In the genomic region with DNA sequence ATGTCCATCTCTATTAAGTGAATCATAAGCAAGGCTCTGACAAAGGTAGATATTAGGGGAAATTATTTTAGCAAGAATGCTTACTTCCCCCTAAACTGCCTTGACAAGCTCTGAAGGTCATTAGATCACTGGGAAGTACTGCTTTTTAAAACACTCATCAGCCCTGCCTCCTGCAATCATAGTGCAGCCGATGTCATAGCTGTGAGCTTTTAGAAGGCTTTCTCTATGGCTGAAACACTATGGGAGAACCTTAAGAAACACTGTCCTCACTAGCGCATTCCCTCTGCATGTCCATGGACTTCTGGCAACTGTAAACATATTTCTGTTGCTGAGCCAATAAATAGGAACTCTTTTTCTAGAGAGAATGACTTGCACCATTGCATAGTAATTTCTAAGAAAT, we compare ENCODE assay signal across 19 cellular contexts. TPM values are rescaled to one million over a fixed set of nuclear protein-coding genes. Genes with fewer than 3 reads are reported as not detected.
DNase-seq lines count a peak whose midpoint lies in the region; FAIRE-seq and TF ChIP-seq lines count a peak whose summit lies in the region.
"Had no signal": no experiment of that assay in that cellular context is flagged by ENCODE, and none has a peak within 500 bp of the region (broad histone marks: within the 10 kb centered on the region; RNA-seq: fewer than 3 reads in every experiment).

No MANE protein-coding gene starts in this region.

- H3K36me3 ChIP-seq in H1 (ENCODE audit: control insufficient read depth in 2 of 4, insufficient read depth in 4 of 4, low read length in 3 of 4), result no peaks in the 10 kb centered on the region
- H3K36me3 ChIP-seq: BLaER1, SJSA1 had no signal

- no peak overlapping the region for H3K27ac ChIP-seq in H1 (ENCODE audit: low read depth, low read length)
- H3K27ac ChIP-seq: BLaER1, RWPE1, SJSA1 had no signal

- TF ChIP-seq RAD21 in H1 (IDR thresholded peaks at IDR 0.05 in 1 of 2, conservative IDR thresholded peaks at IDR 0.05 in 1 of 2; ENCODE audit: low read depth in 2 of 2, low read length in 2 of 2), result no peak

- peaks cover 31% of the 10 kb centered on the region for H3K4me1 Mint-ChIP-seq in activated naive CD4-positive, alpha-beta T cell treated with anti-CD3 and anti-CD28 coated beads for 36 hours (ENCODE audit: low read depth)
- peaks cover 34% of the 10 kb centered on the region for H3K4me1 Mint-ChIP-seq in type B pancreatic cell (ENCODE audit: unreplicated experiment)

- H2BK20ac ChIP-seq in H1 (ENCODE audit: low read length), result no peak overlapping the region

- no peak overlapping the region for H3K56ac ChIP-seq in H1 (replicated peaks; ENCODE audit: insufficient read length, low read depth, low read length)

- no peak for FAIRE-seq in H1 (lab: Jason Lieb, UNC)
- FAIRE-seq: A204.1 had no signal

- peak overlapping the region; percentile 63 for H3K27ac Mint-ChIP-seq in activated naive CD4-positive, alpha-beta T cell treated with anti-CD3 and anti-CD28 coated beads for 36 hours
- H3K27ac Mint-ChIP-seq in type B pancreatic cell, result peak overlapping the region; percentile 74
- H3K27ac Mint-ChIP-seq: CD8-positive, alpha-beta T cell had no signal

- H3K27me3 Mint-ChIP-seq in activated naive CD4-positive, alpha-beta T cell treated with anti-CD3 and anti-CD28 coated beads for 36 hours (ENCODE audit: low read depth), result peaks cover 3% of the 10 kb centered on the region
- peaks cover 3% of the 10 kb centered on the region for H3K27me3 Mint-ChIP-seq in type B pancreatic cell

- H3K4me1 ChIP-seq in H1 (replicated peaks in 1 of 4; ENCODE audit: control insufficient read depth in 3 of 4, insufficient read depth in 4 of 4, low read length in 3 of 4), result peaks cover 0 to 9% (median 4%) of the 10 kb centered on the region in 4 experiments; a peak in 3 of 7 replicates
- H3K4me1 ChIP-seq: BLaER1, SJSA1 had no signal

- no peak overlapping the region for H3K4me2 ChIP-seq in H1 (ENCODE audit: insufficient read depth in 1 of 2, low read depth in 2 of 2, low read length in 2 of 2)
- H3K4me2 ChIP-seq: BLaER1 had no signal

- H4K20me1 ChIP-seq in H1 (replicated peaks in 1 of 2; ENCODE audit: control insufficient read depth in 1 of 2, insufficient read depth in 2 of 2, low read length in 2 of 2), result no peaks in the 10 kb centered on the region
- H4K20me1 ChIP-seq: BLaER1 had no signal

- H3K4ac ChIP-seq in H1 (replicated peaks; ENCODE audit: insufficient read length, low read depth, low read length), result no peak overlapping the region

- H3K23ac ChIP-seq in H1 (ENCODE audit: insufficient read length), result no peak overlapping the region

- CTCF ChIA-PET in activated naive CD4-positive, alpha-beta T cell treated with anti-CD3 and anti-CD28 coated beads for 36 hours (lab: Charles Lee), result interaction anchor here (0.7 kb wide), 1 partner anchor 1512 kb away, joined by 7 read pairs; no protein-coding TSS in a partner anchor
- CTCF ChIA-PET in H1 (lab: Charles Lee; ENCODE audit: partially characterized antibody), result interaction anchor here (0.6 to 1.6 kb wide), 2 partner anchors 8 to 209 kb away, joined by 4 read pairs; no protein-coding TSS in a partner anchor

- H2BK15ac ChIP-seq in H1 (ENCODE audit: low read length), result no peak overlapping the region

- no peak for TF ChIP-seq POLR2A in H1 (IDR thresholded peaks at IDR 0.05; ENCODE audit: control extremely low read depth in 1 of 2, low read depth in 2 of 2, low read length in 2 of 2)

- 83% methylated on average over 2 of the region's 2 CpGs; no CpG with 5 or more reads in 1 of the 2 experiments for WGBS in H1 (ENCODE audit: extremely low coverage in 1 of 2, insufficient coverage in 1 of 2, insufficient read length in 1 of 2, insufficient replicate concordance in 2 of 2, low coverage in 1 of 2, low lambda C conversion rate in 2 of 2, missing lambda C conversion rate in 1 of 2), 2 experiments

- no peak for TF ChIP-seq CTCF in H1 (IDR thresholded peaks at IDR 0.05; ENCODE audit: control extremely low read depth in 1 of 3, insufficient read depth in 1 of 3, low read depth in 1 of 3, low read length in 3 of 3)
- TF ChIP-seq CTCF in type B pancreatic cell (conservative IDR thresholded peaks at IDR 0.05), result no peak

- peaks cover 4% of the 10 kb centered on the region for H3K36me3 Mint-ChIP-seq in activated naive CD4-positive, alpha-beta T cell treated with anti-CD3 and anti-CD28 coated beads for 36 hours (ENCODE audit: low read depth)
- H3K36me3 Mint-ChIP-seq in type B pancreatic cell, result no peaks in the 10 kb centered on the region
- H3K36me3 Mint-ChIP-seq: CD8-positive, alpha-beta T cell had no signal

- no peak overlapping the region for H2AFZ ChIP-seq in H1 (ENCODE audit: low read length)

- H3K4me3 Mint-ChIP-seq in activated naive CD4-positive, alpha-beta T cell treated with anti-CD3 and anti-CD28 coated beads for 36 hours, result no peak overlapping the region
- no peak overlapping the region for H3K4me3 Mint-ChIP-seq in type B pancreatic cell
- H3K4me3 Mint-ChIP-seq: CD8-positive, alpha-beta T cell had no signal

- no peak for DNase-seq in activated naive CD4-positive, alpha-beta T cell treated with anti-CD3 and anti-CD28 coated beads for 36 hours
- DNase-seq in activated naive CD4-positive, alpha-beta T cell treated with anti-CD3 and anti-CD28 coated beads, Interleukin-2, amount 50 U/mL, for 16 hours, result no peak
- peak; percentile 67 for DNase-seq in NCI-H2227 treated with DMSO at 0.1 percent for 48 hours (lab: John Stamatoyannopoulos, UW)
- no peak for DNase-seq in H1 (ENCODE audit: low read depth in 1 of 2, low spot score in 2 of 2)
- DNase-seq in type B pancreatic cell (ENCODE audit: extremely low spot score, unreplicated experiment), result no peak
- no peak for DNase-seq in posterior cingulate gyrus
- DNase-seq in NCI-H748 treated with DMSO at 0.1 percent for 48 hours (lab: John Stamatoyannopoulos, UW), result no peak
- DNase-seq: CD8-positive, alpha-beta T cell; GOT3; NCI-H1092; NCI-H146; NCI-H2081; NCI-H345; NCI-H526; NK-92 treated with Interleukin-12 subunit alpha and Interleukin-12 subunit beta, amount 100 ng/mL, for 24 hours had no signal

- H3K18ac ChIP-seq in H1 (ENCODE audit: extremely low read depth, low read length), result peak overlapping the region; percentile 21; the same call in 1 of the 2 replicates

- H3K14ac ChIP-seq in H1 (ENCODE audit: insufficient read length), result no peak overlapping the region

- H3K27me3 ChIP-seq in H1 (replicated peaks in 1 of 4; ENCODE audit: control insufficient read depth in 3 of 4, extremely low read depth in 1 of 4, insufficient read depth in 3 of 4, low read length in 3 of 4), result no peaks in the 10 kb centered on the region
- H3K27me3 ChIP-seq: BLaER1, SJSA1 had no signal

- no peaks in the 10 kb centered on the region for H3K79me2 ChIP-seq in H1 (ENCODE audit: control insufficient read depth in 1 of 2, insufficient read depth in 2 of 2, low read length in 2 of 2)

- H4K5ac ChIP-seq in H1 (ENCODE audit: insufficient read length, low read depth, low read length), result no peak overlapping the region

- TF ChIP-seq EP300 in H1 (IDR thresholded peaks at IDR 0.05; ENCODE audit: borderline replicate concordance in 1 of 2, low read depth in 2 of 2, low read length in 2 of 2), result no peak

- H3K9ac ChIP-seq in H1 (replicated peaks in 1 of 4; ENCODE audit: extremely low read depth in 1 of 4, low read depth in 3 of 4, low read length in 3 of 4), result no peak overlapping the region
- H3K9ac ChIP-seq: BLaER1 had no signal

- no peaks in the 10 kb centered on the region for H3K9me3 ChIP-seq in H1 (ENCODE audit: insufficient read depth in 2 of 2, low read depth in 1 of 2, low read length in 1 of 2)
- H3K9me3 ChIP-seq: BLaER1, SJSA1 had no signal

- H2BK5ac ChIP-seq in H1 (ENCODE audit: low read depth, low read length), result no peak overlapping the region

- POLR2A ChIA-PET in H1 (lab: Charles Lee; ENCODE audit: partially characterized antibody), result interaction anchor here (0.8 kb wide), 1 partner anchor 211 kb away, joined by 3 read pairs; no protein-coding TSS in a partner anchor

- no peak overlapping the region for H4K8ac ChIP-seq in H1 (ENCODE audit: extremely low read depth, insufficient read depth, low read length)

- H3K4me3 ChIP-seq in H1 (ENCODE audit: extremely low read depth in 1 of 4, insufficient read depth in 2 of 4, low read depth in 3 of 4, low read length in 4 of 4), result no peak overlapping the region
- H3K4me3 ChIP-seq: BLaER1, SJSA1 had no signal

- intact Hi-C loops in activated naive CD4-positive, alpha-beta T cell treated with anti-CD3 and anti-CD28 coated beads for 36 hours (cut with micrococcal nuclease), result loop anchor here (5.0 to 10.0 kb wide), 3 partner anchors 1435 to 1968 kb away; no protein-coding TSS in a partner anchor
- intact Hi-C loops in posterior cingulate gyrus (cut with DNase I), result no loop called here

- no peak overlapping the region for H2BK12ac ChIP-seq in H1 (ENCODE audit: low read depth, low read length)

- no peak overlapping the region for H4K91ac ChIP-seq in H1 (replicated peaks; ENCODE audit: insufficient read length, low read length)

- H3K79me1 ChIP-seq in H1 (ENCODE audit: low read depth, low read length), result no peaks in the 10 kb centered on the region

- no peak overlapping the region for H2BK120ac ChIP-seq in H1 (replicated peaks; ENCODE audit: low read depth, low read length)

- H2AK5ac ChIP-seq in H1 (ENCODE audit: low read depth, low read length), result no peak overlapping the region

- peaks cover 6% of the 10 kb centered on the region for H3K9me3 Mint-ChIP-seq in activated naive CD4-positive, alpha-beta T cell treated with anti-CD3 and anti-CD28 coated beads for 36 hours
- peaks cover 11% of the 10 kb centered on the region for H3K9me3 Mint-ChIP-seq in type B pancreatic cell
- H3K9me3 Mint-ChIP-seq: CD8-positive, alpha-beta T cell had no signal

- no peaks in the 10 kb centered on the region for H3K23me2 ChIP-seq in H1 (ENCODE audit: low read depth, low read length)

TF ChIP-seq in H1, 55 proteins besides CTCF, POLR2A, EP300 and RAD21 (continues in another document):
- TF ChIP-seq ASH2L (IDR thresholded peaks at IDR 0.05; ENCODE audit: low read length), result no peak
- no peak for TF ChIP-seq POLR2AphosphoS5 (IDR thresholded peaks at IDR 0.05; ENCODE audit: low read depth, low read length)
- no peak for TF ChIP-seq CTBP2 (IDR thresholded peaks at IDR 0.05; ENCODE audit: borderline replicate concordance, insufficient read depth, insufficient read length, low read length)
- no peak for TF ChIP-seq SIX5 (IDR thresholded peaks at IDR 0.05; ENCODE audit: low read depth, low read length)

RNA-seq across cellular contexts. Expression of a gene that starts 38.7 kb away (rescaled TPM):
- under 1 TPM; 0.24 to 0.37 TPM for total RNA-seq in activated naive CD4-positive, alpha-beta T cell treated with anti-CD3 and anti-CD28 coated beads for 36 hours
- total RNA-seq in H1 (2021; fragmentation: NEBNext Ultra II Directional; extraction: Animal tissue kit (Norgen Biotek cat#: 25700)), result 90.1 and 96.2 TPM in 2 replicates
- 23.3 and 23.6 TPM in 2 replicates for polyA plus RNA-seq in H1 (2011; rRNA removed)
- 21.3 TPM for polyA plus RNA-seq in H1 (2011; cell fraction: cytosol; rRNA removed)
- polyA plus RNA-seq in H1 (2011; cell fraction: nucleus; rRNA removed), result 58.4 TPM
- polyA plus RNA-seq in H1 (2012, experiment 1 of 2), result 32.5 to 53.4 TPM (median 45.1 TPM) in 4 replicates
- 2.0 TPM for polyA plus RNA-seq in H1 (2012, experiment 2 of 2)
- 96.2 TPM for polyA plus RNA-seq in H1 (2013, experiment 1 of 2)
- 92.9 TPM for polyA plus RNA-seq in H1 (2013, experiment 2 of 2)
- polyA minus RNA-seq in H1 (2011; rRNA and poly(A)+ RNA removed), result 145 and 178 TPM in 2 replicates
- polyA minus RNA-seq in H1 (2011; cell fraction: cytosol; rRNA and poly(A)+ RNA removed), result 78.4 TPM
- 313 TPM for polyA minus RNA-seq in H1 (2011; cell fraction: nucleus; rRNA and poly(A)+ RNA removed)
- 29.3 and 77.2 TPM in 2 replicates for total RNA-seq in type B pancreatic cell (ENCODE audit: low replicate concordance)
- total RNA-seq: CD8-positive, alpha-beta T cell had no signal

Comparison
In these comparisons a context has a peak if more than half of its experiments do, and no peak if none do; other contexts are left out.
1. RNA of a gene that starts 38.7 kb away (total RNA-seq): 90.1 to 96.2 TPM in H1 and 29.3 to 77.2 TPM in type B pancreatic cell; 0.24 to 0.37 TPM in activated naive CD4-positive, alpha-beta T cell treated with anti-CD3 and anti-CD28 coated beads for 36 hours; every median in the first group is over 10 times any median in the second.